8 cellular contexts compared by ENCODE assay signal in genomic region chr12:101829639-101830390, GRCh38. TPM values are rescaled to one million over a fixed set of nuclear protein-coding genes. Genes with fewer than 3 reads are reported as not detected.
A peak's percentile ranks its signal among the peaks of the same experiment; 100 is the strongest.
DNase-seq lines count a peak whose midpoint lies in the region; FAIRE-seq and TF ChIP-seq lines count a peak whose summit lies in the region.

No MANE protein-coding gene starts in this region.

- TF ChIP-seq POLR2A in NB4 (IDR thresholded peaks at IDR 0.05; ENCODE audit: extremely low read depth, insufficient read length) (no peak), uterus (IDR thresholded peaks at IDR 0.05) (no peak)

- peak overlapping the region; percentile 75 to 77 for H3K27ac ChIP-seq in uterus

- no peak for FAIRE-seq in bronchial epithelial cell (lab: Jason Lieb, UNC)

- DNase-seq in NCI-H82 (lab: John Stamatoyannopoulos, UW) (peak; percentile 47), NCI-H82 treated with DMSO at 0.1 percent for 48 hours (lab: John Stamatoyannopoulos, UW; ENCODE audit: unreplicated experiment) (no peak), NB4 (ENCODE audit: low read depth) (peak; percentile 21), bronchial epithelial cell (ENCODE audit: low read depth) (peak; percentile 29), medulla oblongata (ENCODE audit: extremely low spot score) (peak; percentile 38), uterus (no peak), NCI-H1930 (lab: John Stamatoyannopoulos, UW) (no peak), HK-2 (ENCODE audit: unreplicated experiment) (no peak)

- H3K36me3 ChIP-seq in bronchial epithelial cell (ENCODE audit: control insufficient read depth, insufficient read depth, low read length) (no peaks in the 10 kb centered on the region), uterus (no peaks in the 10 kb centered on the region)

- no peaks in the 10 kb centered on the region for H3K4me1 ChIP-seq in uterus

- H3K27me3 ChIP-seq in bronchial epithelial cell (ENCODE audit: control insufficient read depth, insufficient read depth, low read length), result no peaks in the 10 kb centered on the region
- H3K27me3 ChIP-seq in uterus, result no peaks in the 10 kb centered on the region

- H3K9me3 ChIP-seq in uterus, result no peaks in the 10 kb centered on the region

- intact Hi-C loops in uterus (cut with DNase I; ENCODE audit: low total_unique reads), result no loop called here

- TF ChIP-seq CTCF in NB4 (IDR thresholded peaks at IDR 0.05; ENCODE audit: low read depth, low read length), result no peak
- no peak for TF ChIP-seq CTCF in bronchial epithelial cell (IDR thresholded peaks at IDR 0.05; ENCODE audit: insufficient read depth, low read length, severe bottlenecking)
- no peak for TF ChIP-seq CTCF in uterus (IDR thresholded peaks at IDR 0.05)

- H3K4me3 ChIP-seq in NB4 (ENCODE audit: low read depth, low read length) (peak overlapping the region; percentile 84), bronchial epithelial cell (ENCODE audit: low read depth, low read length) (peak overlapping the region; percentile 73), uterus (peak overlapping the region; percentile 77 to 91)

RNA-seq across cellular contexts. Expression of gene GNPTAB, which starts 0.9 kb away (rescaled TPM):
- total RNA-seq in bronchial epithelial cell (15.8 and 16.4 TPM in 2 replicates), uterus (10 to 100 TPM in 3 of 4 donors, 1 to 10 TPM in 1; 3.8 to 38.7 (median 26.1) TPM)

RNA-seq across cellular contexts. Expression of gene DRAM1, which starts 47.6 kb away (rescaled TPM):
- total RNA-seq in bronchial epithelial cell (5.8 and 7.8 TPM in 2 replicates), uterus (10 to 100 TPM in 2 of 4 donors, 1 to 10 TPM in 2; 2.0 to 25.4 (median 9.9) TPM)

Comparison
In these comparisons a context has a peak if more than half of its experiments do, and no peak if none do; other contexts are left out.
1. DNase-seq: peak in NCI-H82 (single experiment), NB4 (single experiment), bronchial epithelial cell (single experiment) and medulla oblongata (single experiment); none in NCI-H82 treated with DMSO at 0.1 percent for 48 hours (single experiment), uterus (0 of 2), NCI-H1930 (0 of 2) and HK-2 (single experiment).
2. Peak in every context shown above with its lines, with median percentiles within 50 percentile points of each other: H3K4me3 ChIP-seq.